ENCODE assay signal across 9 cellular contexts in genomic region chr12:124032265-124032886, GRCh38. TPM values are rescaled to one million over a fixed set of nuclear protein-coding genes. Genes with fewer than 3 reads are reported as not detected.
A peak's percentile ranks its signal among the peaks of the same experiment; 100 is the strongest.
DNase-seq lines count a peak whose midpoint lies in the region; ATAC-seq, FAIRE-seq and TF ChIP-seq lines count a peak whose summit lies in the region.
"Had no signal": no experiment of that assay in that cellular context is flagged by ENCODE, and none has a peak within 500 bp of the region (broad histone marks: within the 10 kb centered on the region; RNA-seq: fewer than 3 reads in every experiment).

No MANE protein-coding gene starts in this region.

- H3K27ac Mint-ChIP-seq in HFFc6, result peak overlapping the region; percentile 3; the same call in 1 of the 2 replicates
- no peak overlapping the region for H3K27ac Mint-ChIP-seq in endodermal cell
- H3K27ac Mint-ChIP-seq in memory B cell, result no peak overlapping the region

- FAIRE-seq in RCC 7860 (lab: Jason Lieb, UNC), result no peak

- no peaks in the 10 kb centered on the region for H3K36me3 ChIP-seq in endodermal cell (ENCODE audit: control insufficient read depth, insufficient read depth, low read length)
- H3K36me3 ChIP-seq: BLaER1 treated with 17β-estradiol and CSF1 and Interleukin-3, amounts not matched to agents 10 nM and 100 nM had no signal

- H3K4me1 Mint-ChIP-seq in HFFc6 (ENCODE audit: low read depth), result peaks cover 63% of the 10 kb centered on the region
- peaks cover 9% of the 10 kb centered on the region for H3K4me1 Mint-ChIP-seq in endodermal cell
- no peaks in the 10 kb centered on the region for H3K4me1 Mint-ChIP-seq in memory B cell

- H3K4me3 Mint-ChIP-seq in HFFc6, result no peak overlapping the region
- H3K4me3 Mint-ChIP-seq in endodermal cell, result no peak overlapping the region
- H3K4me3 Mint-ChIP-seq in memory B cell, result no peak overlapping the region

- H3K9me3 ChIP-seq in endodermal cell (ENCODE audit: control insufficient read depth, low read length), result no peaks in the 10 kb centered on the region
- H3K9me3 ChIP-seq: BLaER1 treated with 17β-estradiol and CSF1 and Interleukin-3, amounts not matched to agents 10 nM and 100 nM had no signal

- H3K9ac ChIP-seq in endodermal cell (ENCODE audit: extremely low read depth, low read length, poor library complexity, severe bottlenecking), result no peak overlapping the region
- H3K9ac ChIP-seq: BLaER1 treated with 17β-estradiol and CSF1 and Interleukin-3, amounts not matched to agents 10 nM and 100 nM had no signal

- no peak overlapping the region for H3K27ac ChIP-seq in endodermal cell (ENCODE audit: low read depth, low read length)
- H3K27ac ChIP-seq: BLaER1 treated with 17β-estradiol and CSF1 and Interleukin-3, amounts not matched to agents 10 nM and 100 nM had no signal

- DNase-seq in NCI-H1092 treated with DMSO at 0.1 percent for 48 hours (lab: John Stamatoyannopoulos, UW) (peak; percentile 18), NCI-H1092 (lab: John Stamatoyannopoulos, UW) (no peak), HFFc6 (peak; percentile 50), RCC 7860 (ENCODE audit: low spot score) (peak; percentile 23), endodermal cell (peak; percentile 78), memory B cell (ENCODE audit: low spot score in 2 of 2) (peak in 1 of 2 donors; percentile 16)

- TF ChIP-seq CTCF in HFFc6 (IDR thresholded peaks at IDR 0.05), result peak; percentile 95
- TF ChIP-seq CTCF in endodermal cell (conservative IDR thresholded peaks at IDR 0.05), result peak; percentile 91

- H3K4me3 ChIP-seq in endodermal cell (ENCODE audit: low read length), result no peak overlapping the region
- H3K4me3 ChIP-seq: BLaER1 treated with 17β-estradiol and CSF1 and Interleukin-3, amounts not matched to agents 10 nM and 100 nM had no signal

- no peaks in the 10 kb centered on the region for H3K4me1 ChIP-seq in endodermal cell (ENCODE audit: control insufficient read depth, insufficient read depth, low read length)

- no peaks in the 10 kb centered on the region for H3K36me3 Mint-ChIP-seq in HFFc6 (ENCODE audit: low read depth)
- H3K36me3 Mint-ChIP-seq in endodermal cell (ENCODE audit: low read depth), result peaks cover 2% of the 10 kb centered on the region
- H3K36me3 Mint-ChIP-seq in memory B cell, result peaks cover 2% of the 10 kb centered on the region

- WGBS in endodermal cell (ENCODE audit: insufficient coverage in 1 of 2, insufficient read length in 1 of 2), 2 experiments, result 76 to 78% methylated on average over 7 to 9 of the region's 9 CpGs

- no peaks in the 10 kb centered on the region for H3K27me3 ChIP-seq in endodermal cell (ENCODE audit: control insufficient read depth, insufficient read depth, low read length, poor library complexity, severe bottlenecking)
- H3K27me3 ChIP-seq: BLaER1 treated with 17β-estradiol and CSF1 and Interleukin-3, amounts not matched to agents 10 nM and 100 nM had no signal

- H3K9me3 Mint-ChIP-seq in HFFc6, result no peaks in the 10 kb centered on the region
- peaks cover 2% of the 10 kb centered on the region for H3K9me3 Mint-ChIP-seq in endodermal cell
- no peaks in the 10 kb centered on the region for H3K9me3 Mint-ChIP-seq in memory B cell

- ATAC-seq in memory B cell (ENCODE audit: low read depth) (peak; percentile 41), GM21526 (IDR thresholded peaks at IDR 0.05; ENCODE audit: low FRiP score, unreplicated experiment) (no peak), GM21528 (IDR thresholded peaks at IDR 0.05; ENCODE audit: low FRiP score, unreplicated experiment) (no peak)

- H3K27me3 Mint-ChIP-seq in HFFc6 (ENCODE audit: insufficient read depth) (peaks cover 2% of the 10 kb centered on the region; the same call in 1 of the 2 replicates), endodermal cell (ENCODE audit: insufficient read depth) (no peaks in the 10 kb centered on the region), memory B cell (peaks cover 15% of the 10 kb centered on the region)

RNA-seq across cellular contexts. Expression of gene ZNF664, which starts 59.4 kb away (rescaled TPM):
- 10 to 100 TPM; 49.1 to 55.2 (median 53.4) TPM for total RNA-seq in HFFc6 (2021; fragmentation: NEBNext Ultra II Directional; extraction: Animal tissue kit (Norgen Biotek cat#: 25700))
- 100 to 1,000 TPM; 131 to 139 TPM for total RNA-seq in endodermal cell
- 140 TPM for polyA plus RNA-seq in endodermal cell (2013, experiment 1 of 2)
- 134 TPM for polyA plus RNA-seq in endodermal cell (2013, experiment 2 of 2)

RNA-seq across cellular contexts. Expression of gene CCDC92, which starts 59.7 kb away (rescaled TPM):
- total RNA-seq in HFFc6 (2021; fragmentation: NEBNext Ultra II Directional; extraction: Animal tissue kit (Norgen Biotek cat#: 25700)), result 10 to 100 TPM; 48.3 to 55.1 (median 51.6) TPM
- 10 to 100 TPM; 37.9 to 45.1 TPM for total RNA-seq in endodermal cell
- 29.7 TPM for polyA plus RNA-seq in endodermal cell (2013, experiment 1 of 2)
- polyA plus RNA-seq in endodermal cell (2013, experiment 2 of 2), result 28.1 TPM
